Comparison of ENCODE assay signal across 1 cellular context in genomic region chr1:24003331-24003972, GRCh38.
A peak's percentile ranks its signal among the peaks of the same experiment; 100 is the strongest.
TF ChIP-seq lines count a peak whose summit lies in the region.

No MANE protein-coding gene starts in this region.

TF ChIP-seq in HEK293, 187 proteins besides CTCF, POLR2A, EP300 and RAD21 (continued from another document and continues in another):
- TF ChIP-seq TSHZ1 (tag by site-specific recombination; IDR thresholded peaks at IDR 0.05; ENCODE audit: borderline replicate concordance) (no peak; the same call in 1 of the 2 replicates), ZBTB10 (tag by site-specific recombination; IDR thresholded peaks at IDR 0.05) (no peak), ZNF112 (tag by site-specific recombination; IDR thresholded peaks at IDR 0.05) (no peak), ZNF26 (tag by site-specific recombination; IDR thresholded peaks at IDR 0.05) (no peak), ZNF274 (IDR thresholded peaks at IDR 0.05; ENCODE audit: low read length) (no peak), ZNF274 (tag by site-specific recombination; IDR thresholded peaks at IDR 0.05; ENCODE audit: borderline replicate concordance) (no peak), TCF7L2 (IDR thresholded peaks at IDR 0.05; ENCODE audit: borderline replicate concordance, low read depth, low read length) (peak; percentile 52; the same call in 1 of the 2 replicates), ZBTB17 (tag by site-specific recombination; IDR thresholded peaks at IDR 0.05) (peak; percentile 53), EGR2 (tag by site-specific recombination; IDR thresholded peaks at IDR 0.05; ENCODE audit: low read depth) (no peak), ZFP3 (tag by site-specific recombination; IDR thresholded peaks at IDR 0.05; ENCODE audit: low read depth) (no peak), ZNF221 (tag by site-specific recombination; IDR thresholded peaks at IDR 0.05; ENCODE audit: borderline replicate concordance) (no peak), HOXA7 (CRISPR knock-in tag; IDR thresholded peaks at IDR 0.05; ENCODE audit: borderline replicate concordance) (no peak), ZBTB8A (tag by site-specific recombination; IDR thresholded peaks at IDR 0.05) (no peak; the same call in 1 of the 2 replicates), ZNF629 (tag by site-specific recombination; IDR thresholded peaks at IDR 0.05) (peak; percentile 63; the same call in 1 of the 2 replicates), ZBTB1 (tag by site-specific recombination; IDR thresholded peaks at IDR 0.05) (no peak), INSM2 (tag by site-specific recombination; IDR thresholded peaks at IDR 0.05) (no peak), ZNF639 (tag by site-specific recombination; IDR thresholded peaks at IDR 0.05) (no peak), ZNF530 (tag by site-specific recombination; IDR thresholded peaks at IDR 0.05; ENCODE audit: low read depth) (no peak), ZXDB (tag by site-specific recombination; IDR thresholded peaks at IDR 0.05) (no peak), ZNF777 (tag by site-specific recombination; IDR thresholded peaks at IDR 0.05; ENCODE audit: borderline replicate concordance) (no peak), PRDM4 (tag by site-specific recombination; IDR thresholded peaks at IDR 0.05) (no peak), ZBTB44 (tag by site-specific recombination; IDR thresholded peaks at IDR 0.05) (no peak), ZNF394 (tag by site-specific recombination; IDR thresholded peaks at IDR 0.05; ENCODE audit: borderline replicate concordance) (no peak; the same call in 1 of the 2 replicates), ZNF354C (tag by site-specific recombination; IDR thresholded peaks at IDR 0.05; ENCODE audit: borderline replicate concordance, low read depth) (no peak), ZNF248 (tag by site-specific recombination; IDR thresholded peaks at IDR 0.05) (no peak), ZNF514 (tag by site-specific recombination; IDR thresholded peaks at IDR 0.05) (no peak), ZNF600 (tag by site-specific recombination; IDR thresholded peaks at IDR 0.05) (peak; percentile 47), ZSCAN18 (tag by site-specific recombination; IDR thresholded peaks at IDR 0.05) (no peak), SALL2 (tag by site-specific recombination; IDR thresholded peaks at IDR 0.05; ENCODE audit: borderline replicate concordance) (no peak), ZNF2 (tag by site-specific recombination; IDR thresholded peaks at IDR 0.05) (no peak), ZBTB49 (tag by site-specific recombination; IDR thresholded peaks at IDR 0.05; ENCODE audit: low read depth) (no peak), ZNF645 (tag by site-specific recombination; IDR thresholded peaks at IDR 0.05) (no peak), ZNF521 (tag by site-specific recombination; IDR thresholded peaks at IDR 0.05) (no peak), ZNF624 (tag by site-specific recombination; IDR thresholded peaks at IDR 0.05) (no peak), ZNF391 (tag by site-specific recombination; IDR thresholded peaks at IDR 0.05; ENCODE audit: borderline replicate concordance, low read depth) (no peak), ZNF214 (tag by site-specific recombination; IDR thresholded peaks at IDR 0.05; ENCODE audit: borderline replicate concordance) (no peak)
